Comparison of ENCODE assay signal across 1 cellular context in the genomic region with DNA sequence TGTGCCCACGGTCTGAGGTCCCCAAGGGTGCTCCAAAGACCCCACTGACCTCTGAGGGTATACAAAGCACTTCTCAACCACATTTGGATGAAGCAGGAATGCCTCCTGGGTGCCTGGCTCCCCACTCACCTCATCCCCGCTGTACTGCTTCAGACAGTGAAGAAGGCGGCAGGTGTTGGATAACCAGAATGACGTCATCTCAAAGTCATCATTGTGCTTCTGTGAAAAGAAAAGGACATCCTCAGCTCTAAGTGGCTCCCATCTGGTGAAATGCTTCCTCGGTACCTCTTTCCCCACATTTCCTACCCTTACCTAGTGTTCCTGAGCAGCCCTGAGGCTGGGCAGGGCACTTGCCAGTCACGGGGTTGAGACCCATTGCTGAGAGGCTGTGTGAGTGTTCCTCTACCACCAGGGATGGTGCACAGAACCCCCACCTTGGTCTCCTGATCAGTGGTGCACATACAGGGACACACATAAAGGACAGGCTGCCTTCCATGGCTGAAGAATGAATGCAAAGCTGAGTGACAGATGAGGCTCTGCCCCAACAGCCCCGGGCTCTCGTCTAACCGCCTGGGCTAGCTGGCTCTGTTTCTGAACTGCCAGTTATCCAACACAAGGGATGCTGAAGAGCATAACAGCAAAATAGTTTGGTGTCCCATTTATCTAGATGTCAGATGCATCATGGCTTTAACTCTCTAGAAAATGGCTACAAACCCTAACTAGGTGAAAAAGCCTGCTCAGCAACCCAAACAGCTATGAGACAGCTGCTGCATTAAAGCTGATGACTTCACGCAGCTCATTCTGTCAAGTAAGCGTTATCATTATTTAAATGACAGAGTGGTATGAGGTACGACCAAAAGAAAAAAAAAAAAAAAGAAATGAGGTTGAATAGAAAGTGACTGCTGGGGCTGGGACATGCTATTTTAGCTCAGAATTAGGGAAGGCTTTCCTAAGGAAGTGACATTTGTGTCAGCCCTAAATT.
TF ChIP-seq lines count a peak whose summit lies in the region.

No MANE protein-coding gene starts in this region.

TF ChIP-seq in GM12878, 131 proteins besides CTCF, POLR2A, EP300 and RAD21:
- TF ChIP-seq SREBF1 (IDR thresholded peaks at IDR 0.05; ENCODE audit: low read length) (no peak), ATF7 (IDR thresholded peaks at IDR 0.05; ENCODE audit: low read depth) (peak; percentile 68)
